In genomic region chr22:22908941-22909604, GRCh38 we compare ENCODE assay signal across 22 cellular contexts. TPM values are rescaled to one million over a fixed set of nuclear protein-coding genes. Genes with fewer than 3 reads are reported as not detected.
"Had no signal": no experiment of that assay in that cellular context is flagged by ENCODE, and none has a peak within 500 bp of the region (broad histone marks: within the 10 kb centered on the region; RNA-seq: fewer than 3 reads in every experiment).

No MANE protein-coding gene starts in this region.

- H3K27ac Mint-ChIP-seq: type B pancreatic cell had no signal

- ATAC-seq: left colon; left ventricle myocardium superior; naive thymus-derived CD8-positive, alpha-beta T cell; sciatic nerve had no signal

- H3K27me3 ChIP-seq: dorsolateral prefrontal cortex, hepatocyte, uterus had no signal

- H3K4me2 ChIP-seq: hepatocyte had no signal

- H3K4me3 ChIP-seq: coronary artery, dorsolateral prefrontal cortex, hepatocyte, lung, uterus had no signal

- H3K36me3 Mint-ChIP-seq: naive thymus-derived CD8-positive, alpha-beta T cell; type B pancreatic cell had no signal

- H2AFZ ChIP-seq: hepatocyte had no signal

- H3K4me3 Mint-ChIP-seq: naive thymus-derived CD8-positive, alpha-beta T cell; type B pancreatic cell had no signal

- H3K27ac ChIP-seq: coronary artery, dorsolateral prefrontal cortex, hepatocyte, neutrophil, uterus had no signal

- H3K9me3 ChIP-seq: neutrophil, uterus had no signal

- H3K36me3 ChIP-seq: neutrophil, uterus had no signal

- H3K4me1 ChIP-seq: uterus had no signal

- DNase-seq: dorsolateral prefrontal cortex; effector CD8-positive, alpha-beta T cell; foreskin melanocyte; head of caudate nucleus; left colon; mesendoderm; stimulated activated CD4-positive, alpha-beta T cell treated with anti-CD3 and anti-CD28 coated beads, Interleukin-2, amount 100 ng/mL, for 24 hours; stimulated activated CD4-positive, alpha-beta T cell treated with anti-CD3 and anti-CD28 coated beads, Interleukin-4, amount 100 ng/mL, for 4 hours; stimulated activated naive CD4-positive, alpha-beta T cell treated with Interleukin-2 at 50 U/mL for 16 hours; uterus had no signal

- H3K9me3 Mint-ChIP-seq: naive thymus-derived CD8-positive, alpha-beta T cell; type B pancreatic cell had no signal

- H3K79me2 ChIP-seq: hepatocyte had no signal

RNA-seq across cellular contexts. Expression of gene IGLL5, which starts 21.5 kb away (rescaled TPM):
- total RNA-seq: hepatocyte, kidney epithelial cell, osteocyte, pulmonary artery endothelial cell, skeletal muscle tissue had no signal
- polyA plus RNA-seq: hepatocyte had no signal
